In genomic region chr9:113545068-113545467, GRCh38 we compare ENCODE assay signal across 26 cellular contexts.
DNase-seq lines count a peak whose midpoint lies in the region; ATAC-seq and TF ChIP-seq lines count a peak whose summit lies in the region.
"Had no signal": no experiment of that assay in that cellular context is flagged by ENCODE, and none has a peak within 500 bp of the region (broad histone marks: within the 10 kb centered on the region; RNA-seq: fewer than 3 reads in every experiment).

No MANE protein-coding gene starts in this region.

- no peak for TF ChIP-seq CTCF in heart left ventricle (IDR thresholded peaks at IDR 0.05)
- TF ChIP-seq CTCF in body of pancreas (IDR thresholded peaks at IDR 0.05) = no peak
- no peak for TF ChIP-seq CTCF in spleen (IDR thresholded peaks at IDR 0.05 in 8 of 11, conservative IDR thresholded peaks at IDR 0.05 in 3 of 11)

- intact Hi-C loops in heart left ventricle (cut with DNase I) = loop anchor here in 3 of 10 donors (5.0 kb wide), 1 partner anchor 42 kb away; no protein-coding TSS in a partner anchor
- intact Hi-C loops in Right ventricle myocardium superior (cut with DNase I) = no loop called here
- intact Hi-C loops in body of pancreas (cut with DNase I) = no loop called here
- intact Hi-C loops in spleen (cut with DNase I; ENCODE audit: low total_unique reads) = no loop called here

- TF ChIP-seq POLR2A in heart left ventricle (IDR thresholded peaks at IDR 0.05) (no peak), body of pancreas (IDR thresholded peaks at IDR 0.05) (no peak), spleen (IDR thresholded peaks at IDR 0.05) (no peak)

- WGBS in heart left ventricle, 4 donors = 76 to 97% (median 88%) methylated on average over 2 of the region's 2 CpGs
- WGBS in body of pancreas, 2 donors = 27 to 28% methylated on average over 2 of the region's 2 CpGs
- 82 to 98% (median 91%) methylated on average over 2 of the region's 2 CpGs for WGBS in spleen, 5 donors

- no peak for ATAC-seq in heart left ventricle
- ATAC-seq in Right ventricle myocardium superior (ENCODE audit: poor library complexity) = no peak
- ATAC-seq in body of pancreas = no peak
- ATAC-seq in GM21825 (IDR thresholded peaks at IDR 0.05; ENCODE audit: unreplicated experiment) = no peak
- ATAC-seq in HG03025 (IDR thresholded peaks at IDR 0.05; ENCODE audit: low FRiP score, unreplicated experiment) = no peak
- ATAC-seq: activated CD4-positive, alpha-beta T cell treated with anti-CD3 and anti-CD28 coated beads for 36 hours; activated naive CD4-positive, alpha-beta T cell treated with anti-CD3 and anti-CD28 coated beads, Interleukin-2, amount 50 U/mL, for 72 hours; esophagus mucosa; foreskin keratinocyte; stimulated activated memory B cell treated with anti-CD40 and anti-IgM and Interleukin-4, amounts not matched to agents 10 μg/mL and 1 μg/mL and 100 μg/mL, for 72 hours had no signal

- H3K27ac ChIP-seq in heart left ventricle (peak overlapping the region in 7 of 12 donors; percentile 1 to 89 (median 30)), body of pancreas (peak overlapping the region in 3 of 4 donors; percentile 10 to 29 (median 22)), spleen (peak overlapping the region in 2 of 8 donors; percentile 7 to 16)
- H3K27ac ChIP-seq: foreskin keratinocyte, KMS-11, neutrophil, suprapubic skin had no signal

- peaks cover 0 to 45% (median 31%) of the 10 kb centered on the region in 9 donors for H3K36me3 ChIP-seq in heart left ventricle
- no peaks in the 10 kb centered on the region for H3K36me3 ChIP-seq in body of pancreas (replicated peaks in 1 of 2; ENCODE audit: insufficient read depth in 1 of 2, low read depth in 2 of 2)
- H3K36me3 ChIP-seq in spleen = peaks cover 0 to 37% (median 12%) of the 10 kb centered on the region in 6 donors
- H3K36me3 ChIP-seq: neutrophil, suprapubic skin had no signal

- no peaks in the 10 kb centered on the region for H3K9me3 ChIP-seq in heart left ventricle
- H3K9me3 ChIP-seq in body of pancreas = no peaks in the 10 kb centered on the region
- no peaks in the 10 kb centered on the region for H3K9me3 ChIP-seq in spleen
- H3K9me3 ChIP-seq: ascending aorta, BE2C, neutrophil, suprapubic skin had no signal

- no peak for DNase-seq in heart left ventricle
- DNase-seq in Right ventricle myocardium superior = no peak
- DNase-seq in body of pancreas = peak in 2 of 4 donors; percentile 25 to 37
- DNase-seq in left kidney (ENCODE audit: low read depth, low spot score) = peak; percentile 8
- peak; percentile 34 for DNase-seq in spleen
- no peak for DNase-seq in nucleus accumbens (lab: John Stamatoyannopoulos, UW)
- DNase-seq: activated CD4-positive, alpha-beta T cell treated with anti-CD3 and anti-CD28 coated beads for 36 hours; activated T-cell treated with anti-CD3 and anti-CD28 coated beads, Interleukin-2, amount 50 U/mL, for 24 hours; BE2C; effector CD4-positive, alpha-beta T cell; foreskin keratinocyte; hippocampal formation; NCI-H146; NCI-H510A treated with DMSO at 0.1 percent for 48 hours; NK-92 treated with Interleukin-12 subunit alpha and Interleukin-12 subunit beta, amount 100 ng/mL, for 24 hours; stimulated activated CD4-positive, alpha-beta T cell treated with anti-CD3 and anti-CD28 coated beads, Interleukin-2, amount 100 ng/mL, for 48 hours had no signal

- peaks cover 16 to 98% (median 67%) of the 10 kb centered on the region in 12 donors for H3K4me1 ChIP-seq in heart left ventricle
- peaks cover 69% of the 10 kb centered on the region for H3K4me1 ChIP-seq in body of pancreas
- peaks cover 42 to 100% (median 74%) of the 10 kb centered on the region in 6 donors for H3K4me1 ChIP-seq in spleen
- H3K4me1 ChIP-seq: foreskin keratinocyte had no signal

- H3K27me3 ChIP-seq in heart left ventricle = no peaks in the 10 kb centered on the region
- H3K27me3 ChIP-seq in body of pancreas = no peaks in the 10 kb centered on the region
- no peaks in the 10 kb centered on the region for H3K27me3 ChIP-seq in spleen (replicated peaks in 1 of 7)
- H3K27me3 ChIP-seq: ascending aorta, BE2C, neutrophil, suprapubic skin had no signal

- H3K4me3 ChIP-seq in heart left ventricle (no peak overlapping the region), body of pancreas (no peak overlapping the region), spleen (no peak overlapping the region)
- H3K4me3 ChIP-seq: ascending aorta, smooth muscle cell, suprapubic skin had no signal

Comparison
In these comparisons a context has a peak if more than half of its experiments do, and no peak if none do; other contexts are left out.
1. DNase-seq: peak in left kidney (single experiment) and spleen (single experiment); none in heart left ventricle (0 of 5), Right ventricle myocardium superior (single experiment) and nucleus accumbens (0 of 56).